Comparison of ENCODE assay signal across 13 cellular contexts in the genomic region with DNA sequence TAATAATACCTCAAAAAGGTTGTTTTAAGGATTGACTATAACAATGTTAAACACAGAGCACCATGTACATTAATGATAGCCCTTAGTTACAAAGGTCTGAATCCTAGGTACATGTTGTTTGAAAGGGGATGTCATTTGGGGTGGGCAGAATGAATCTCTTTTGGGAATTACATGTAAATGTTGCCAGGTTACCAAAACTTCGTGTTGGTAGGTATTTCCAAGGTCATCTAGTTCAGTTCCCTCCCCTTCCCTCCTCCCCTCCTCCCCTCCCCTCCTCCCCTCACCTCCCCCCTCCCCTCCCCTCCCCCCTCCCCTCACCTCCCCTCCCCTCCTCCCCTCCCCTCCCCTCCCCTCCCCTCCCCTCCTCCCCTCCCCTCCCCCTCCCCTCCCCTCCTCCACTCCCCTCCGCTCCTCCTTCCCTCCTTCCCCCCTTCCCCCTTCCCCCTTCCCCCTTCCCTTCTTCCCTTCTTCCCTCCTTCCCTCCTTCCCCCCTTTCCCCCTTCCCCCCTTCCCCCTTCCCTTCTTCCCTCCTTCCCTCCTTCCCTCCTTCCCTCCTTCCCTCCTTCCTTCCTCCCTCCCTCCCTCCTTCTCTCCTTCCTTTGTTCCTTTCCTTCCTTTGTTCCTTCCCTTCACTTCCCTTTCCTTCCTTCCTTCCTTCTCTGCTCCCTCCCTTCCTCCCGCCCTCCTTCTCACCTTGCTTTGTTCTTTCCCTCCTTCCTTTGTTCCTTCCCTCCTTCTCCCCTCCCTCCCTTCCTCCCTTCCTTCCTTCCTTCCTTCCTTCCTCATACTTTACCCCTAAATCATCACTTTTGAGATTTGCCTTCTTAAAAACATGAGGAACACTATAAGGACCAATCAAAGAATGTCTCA.
"Had no signal": no experiment of that assay in that cellular context is flagged by ENCODE, and none has a peak within 500 bp of the region (broad histone marks: within the 10 kb centered on the region; RNA-seq: fewer than 3 reads in every experiment).

No MANE protein-coding gene starts in this region.

- H3K36me3 ChIP-seq: breast epithelium, pancreas, tibial artery, uterus had no signal

- H3K27me3 ChIP-seq: breast epithelium, pancreas, tibial artery, uterus had no signal

- H3K27ac Mint-ChIP-seq: endodermal cell; mesothelial cell of epicardium; T-helper 2 cell treated with Interferon-gamma antibody and Interleukin-4, amounts not matched to agents 5 μg/mL and 100 μg/mL, for 36 hours had no signal

- ATAC-seq: lower lobe of right lung, pancreas had no signal

- H3K4me3 ChIP-seq: breast epithelium, lower lobe of right lung, pancreas, tibial artery, uterus had no signal

- DNase-seq: activated CD4-positive, CD25-positive, alpha-beta regulatory T cell treated with anti-CD3 and anti-CD28 coated beads, Interleukin-2, amount 50 U/mL, for 72 hours; anterior cingulate cortex; dermis blood vessel endothelial cell; endodermal cell; hypothalamus; lower lobe of right lung; pancreas; stimulated activated CD4-positive, alpha-beta T cell treated with anti-CD3 and anti-CD28 coated beads, Interleukin-2, amount 100 ng/mL, for 48 hours; tibial artery; uterus had no signal

- FAIRE-seq: pancreas had no signal

- H3K9me3 ChIP-seq: breast epithelium, lower lobe of right lung, pancreas, tibial artery, uterus had no signal

- H3K4me1 ChIP-seq: breast epithelium, lower lobe of right lung, pancreas, tibial artery, uterus had no signal

- H3K4me1 Mint-ChIP-seq: endodermal cell, mesothelial cell of epicardium had no signal

- H3K27ac ChIP-seq: breast epithelium, lower lobe of right lung, pancreas, tibial artery, uterus had no signal

- H3K9me3 Mint-ChIP-seq: T-helper 2 cell treated with Interferon-gamma antibody and Interleukin-4, amounts not matched to agents 5 μg/mL and 100 μg/mL, for 36 hours had no signal

- H3K4me3 Mint-ChIP-seq: endodermal cell; mesothelial cell of epicardium; T-helper 2 cell treated with Interferon-gamma antibody and Interleukin-4, amounts not matched to agents 5 μg/mL and 100 μg/mL, for 36 hours had no signal
